ENCODE assay signal across 21 cellular contexts in genomic region chr4:172650758-172651495, GRCh38.
DNase-seq lines count a peak whose midpoint lies in the region; ATAC-seq and TF ChIP-seq lines count a peak whose summit lies in the region.
"Had no signal": no experiment of that assay in that cellular context is flagged by ENCODE, and none has a peak within 500 bp of the region (broad histone marks: within the 10 kb centered on the region; RNA-seq: fewer than 3 reads in every experiment).

No MANE protein-coding gene starts in this region.

- no peaks in the 10 kb centered on the region for H3K36me3 ChIP-seq in GM23338 (ENCODE audit: insufficient read depth)
- H3K36me3 ChIP-seq in colonic mucosa = no peaks in the 10 kb centered on the region
- no peaks in the 10 kb centered on the region for H3K36me3 ChIP-seq in mucosa of descending colon (ENCODE audit: low read depth)
- no peaks in the 10 kb centered on the region for H3K36me3 ChIP-seq in lower lobe of right lung
- H3K36me3 ChIP-seq: HAP-1 had no signal

- H3K27me3 Mint-ChIP-seq in GM23338 (ENCODE audit: insufficient read depth, low read depth, poor library complexity) = no peaks in the 10 kb centered on the region
- H3K27me3 Mint-ChIP-seq: CD4-positive, alpha-beta T cell had no signal

- H4K20me1 ChIP-seq in GM23338 (replicated peaks; ENCODE audit: insufficient read depth) = no peaks in the 10 kb centered on the region

- no peaks in the 10 kb centered on the region for H3K36me3 Mint-ChIP-seq in GM23338 (ENCODE audit: low read depth)

- no peaks in the 10 kb centered on the region for H3K79me2 ChIP-seq in GM23338 (replicated peaks; ENCODE audit: insufficient read depth)

- peaks cover 15% of the 10 kb centered on the region for H3K4me1 ChIP-seq in GM23338 (ENCODE audit: insufficient read depth)
- H3K4me1 ChIP-seq in colonic mucosa = no peaks in the 10 kb centered on the region
- no peaks in the 10 kb centered on the region for H3K4me1 ChIP-seq in mucosa of descending colon (ENCODE audit: low read depth)
- H3K4me1 ChIP-seq in lower lobe of right lung = no peaks in the 10 kb centered on the region
- H3K4me1 ChIP-seq: A549 had no signal

- H2AFZ ChIP-seq in GM23338 = peak overlapping the region; percentile 54; the same call in 1 of the 2 replicates
- H2AFZ ChIP-seq: PC-9 had no signal

- H3K9me3 ChIP-seq in colonic mucosa (no peaks in the 10 kb centered on the region), mucosa of descending colon (no peaks in the 10 kb centered on the region), lower lobe of right lung (no peaks in the 10 kb centered on the region)
- H3K9me3 ChIP-seq: A549, HAP-1 had no signal

- H3K27ac Mint-ChIP-seq in GM23338 = no peak overlapping the region
- H3K27ac Mint-ChIP-seq: CD4-positive, alpha-beta T cell had no signal

- H3K4me2 ChIP-seq in GM23338 = no peak overlapping the region
- H3K4me2 ChIP-seq: A549, PC-9 had no signal

- ATAC-seq in GM23338 (no peak), mucosa of descending colon (peak; percentile 97), lower lobe of right lung (no peak)
- ATAC-seq: A549, SK-N-SH treated with all-trans-retinoic acid at 6 μM for 48 hours had no signal

- no peaks in the 10 kb centered on the region for H3K9me3 Mint-ChIP-seq in GM23338

- H3K4me3 ChIP-seq in GM23338 = no peak overlapping the region
- no peak overlapping the region for H3K4me3 ChIP-seq in colonic mucosa
- no peak overlapping the region for H3K4me3 ChIP-seq in mucosa of descending colon
- H3K4me3 ChIP-seq in lower lobe of right lung = no peak overlapping the region
- H3K4me3 ChIP-seq: A549, HAP-1, PC-9 had no signal

- intact Hi-C loops in colonic mucosa (cut with DNase I) = no loop called here
- intact Hi-C loops in mucosa of descending colon (cut with DNase I, micrococcal nuclease) = no loop called here
- intact Hi-C loops in lower lobe of right lung (cut with DNase I) = no loop called here

- H3K4me3 Mint-ChIP-seq in GM23338 = no peak overlapping the region
- H3K4me3 Mint-ChIP-seq: CD4-positive, alpha-beta T cell had no signal

- H3K27ac ChIP-seq in GM23338 (ENCODE audit: low read depth) (no peak overlapping the region), colonic mucosa (peak overlapping the region; percentile 53), lower lobe of right lung (no peak overlapping the region)
- H3K27ac ChIP-seq: A549, PC-9, RWPE1 had no signal

- H3K9ac ChIP-seq in colonic mucosa (ENCODE audit: low read depth in 2 of 2, low read length in 2 of 2) = no peak overlapping the region

- H3K9me2 ChIP-seq in GM23338 (ENCODE audit: insufficient read depth) = no peaks in the 10 kb centered on the region

- H3F3A ChIP-seq in GM23338 (replicated peaks; ENCODE audit: low read depth) = no peaks in the 10 kb centered on the region

- no peaks in the 10 kb centered on the region for H3K27me3 ChIP-seq in GM23338 (ENCODE audit: insufficient read depth)
- no peaks in the 10 kb centered on the region for H3K27me3 ChIP-seq in colonic mucosa
- no peaks in the 10 kb centered on the region for H3K27me3 ChIP-seq in lower lobe of right lung (ENCODE audit: low read depth)

- H3K4me1 Mint-ChIP-seq in GM23338 = peaks cover 21% of the 10 kb centered on the region

- TF ChIP-seq CTCF in GM23338 (conservative IDR thresholded peaks at IDR 0.05; ENCODE audit: low read depth in 2 of 2) (no peak), colonic mucosa (IDR thresholded peaks at IDR 0.05) (no peak), mucosa of descending colon (IDR thresholded peaks at IDR 0.05) (no peak), lower lobe of right lung (IDR thresholded peaks at IDR 0.05) (no peak)

- no peak for DNase-seq in GM23338 (ENCODE audit: low spot score)
- peak; percentile 16 for DNase-seq in LoVo (ENCODE audit: low spot score)
- no peak for DNase-seq in colonic mucosa
- peak in 1 of 3 donors; percentile 15 for DNase-seq in mucosa of descending colon
- DNase-seq in activated naive CD4-positive, alpha-beta T cell treated with anti-CD3 and anti-CD28 coated beads, Interleukin-2, amount 50 U/mL, for 16 hours = no peak
- no peak for DNase-seq in GM19240 (ENCODE audit: insufficient read length, low spot score)
- DNase-seq in SW 1271 (lab: John Stamatoyannopoulos, UW) = no peak
- DNase-seq in lower lobe of right lung = no peak
- DNase-seq: CD4-positive, alpha-beta T cell; DMS153; GF-D8; Kasumi-1; NCI-H1105; NCI-H2081; NCI-H510A; PC-9; SIG-M5 had no signal

TF ChIP-seq in GM23338, 12 proteins besides CTCF, POLR2A, EP300 and RAD21 (continues in another document):
- no peak for TF ChIP-seq CREB1 (CRISPR knock-in tag; IDR thresholded peaks at IDR 0.05; ENCODE audit: low read depth)
- TF ChIP-seq JUNB (IDR thresholded peaks at IDR 0.05; ENCODE audit: unreplicated experiment) = no peak
- no peak for TF ChIP-seq STAT1 (IDR thresholded peaks at IDR 0.05; ENCODE audit: unreplicated experiment)
- no peak for TF ChIP-seq REST (IDR thresholded peaks at IDR 0.05; ENCODE audit: unreplicated experiment)
- no peak for TF ChIP-seq ZNF114 (CRISPR knock-in tag; IDR thresholded peaks at IDR 0.05)
- TF ChIP-seq EZH2phosphoT487 (IDR thresholded peaks at IDR 0.05; ENCODE audit: unreplicated experiment) = no peak
- no peak for TF ChIP-seq ETS1 (IDR thresholded peaks at IDR 0.05)
- TF ChIP-seq EZH2 (IDR thresholded peaks at IDR 0.05; ENCODE audit: low read depth, unreplicated experiment) = no peak
- TF ChIP-seq NANOG (IDR thresholded peaks at IDR 0.05; ENCODE audit: borderline replicate concordance) = no peak
- TF ChIP-seq ZNF331 (CRISPR knock-in tag; IDR thresholded peaks at IDR 0.05; ENCODE audit: low read depth) = no peak
- TF ChIP-seq POLR2AphosphoS5 (IDR thresholded peaks at IDR 0.05; ENCODE audit: low read depth) = no peak
